ENCODE assay signal across 8 cellular contexts in the genomic region with DNA sequence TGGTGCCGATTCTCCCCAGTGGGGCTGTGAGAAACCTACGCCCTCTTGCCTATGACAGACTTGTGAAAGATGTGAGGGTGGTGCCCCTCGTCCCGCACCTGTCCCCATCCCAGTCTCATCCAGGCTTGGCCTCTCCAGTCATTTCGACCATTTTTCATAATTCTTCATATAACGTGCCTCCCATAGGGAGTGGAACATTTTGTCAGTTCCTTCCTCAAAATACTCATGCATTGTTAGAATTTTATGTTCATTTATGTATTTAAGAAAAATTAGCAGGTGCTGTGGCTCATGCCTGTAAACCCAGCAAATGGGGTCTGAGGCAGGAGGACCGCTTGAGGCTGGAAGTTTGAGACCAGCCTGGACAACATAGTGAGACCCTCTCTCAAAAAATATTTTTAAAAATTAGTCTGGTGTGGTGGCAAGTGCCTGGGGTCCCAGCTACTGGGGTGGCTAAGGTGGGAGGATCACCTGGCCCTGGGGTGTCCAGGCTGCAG. TPM values are rescaled to one million over a fixed set of nuclear protein-coding genes. Genes with fewer than 3 reads are reported as not detected.
A peak's percentile ranks its signal among the peaks of the same experiment; 100 is the strongest.
DNase-seq lines count a peak whose midpoint lies in the region; ATAC-seq and TF ChIP-seq lines count a peak whose summit lies in the region.

No MANE protein-coding gene starts in this region.

- H3K27ac Mint-ChIP-seq in dendritic cell treated with granulocyte-macrophage colony-stimulating factor and Interleukin-4, amounts not matched to agents 40 ng/mL and 50 ng/mL, for 4 days, result peak overlapping the region; percentile 95
- H3K27ac Mint-ChIP-seq in osteocyte (ENCODE audit: unreplicated experiment), result peak overlapping the region; percentile 96

- H3K36me3 Mint-ChIP-seq in dendritic cell treated with granulocyte-macrophage colony-stimulating factor and Interleukin-4, amounts not matched to agents 40 ng/mL and 50 ng/mL, for 4 days (ENCODE audit: low read depth), result peaks cover 33% of the 10 kb centered on the region
- peaks cover 9% of the 10 kb centered on the region for H3K36me3 Mint-ChIP-seq in osteocyte (ENCODE audit: unreplicated experiment)

- H3K27me3 Mint-ChIP-seq in dendritic cell treated with granulocyte-macrophage colony-stimulating factor and Interleukin-4, amounts not matched to agents 40 ng/mL and 50 ng/mL, for 4 days, result no peaks in the 10 kb centered on the region
- H3K27me3 Mint-ChIP-seq in osteocyte (ENCODE audit: unreplicated experiment), result peaks cover 20% of the 10 kb centered on the region

- peaks cover 5% of the 10 kb centered on the region for H3K9me3 ChIP-seq in KOPT-K1 (ENCODE audit: insufficient read depth, low read length, poor library complexity, severe bottlenecking)

- peaks cover 28% of the 10 kb centered on the region for H3K36me3 ChIP-seq in KOPT-K1 (ENCODE audit: insufficient read depth, low read length)

- DNase-seq in CD1c-positive myeloid dendritic cell (ENCODE audit: extremely low spot score), result peak; percentile 12
- DNase-seq in osteocyte (ENCODE audit: extremely low spot score, unreplicated experiment), result no peak
- no peak for DNase-seq in HT-29 (ENCODE audit: low spot score)
- DNase-seq in Kasumi-1 (lab: John Stamatoyannopoulos, UW), result no peak
- DNase-seq in central memory CD4-positive, alpha-beta T cell, result no peak

- peaks cover 5% of the 10 kb centered on the region for H3K4me1 Mint-ChIP-seq in dendritic cell treated with granulocyte-macrophage colony-stimulating factor and Interleukin-4, amounts not matched to agents 40 ng/mL and 50 ng/mL, for 4 days (ENCODE audit: low read depth)
- H3K4me1 Mint-ChIP-seq in osteocyte (ENCODE audit: unreplicated experiment), result peaks cover 9% of the 10 kb centered on the region

- no peak for ATAC-seq in GM19035 (IDR thresholded peaks at IDR 0.05; ENCODE audit: unreplicated experiment)

- H3K27ac ChIP-seq in KOPT-K1 (ENCODE audit: low read depth, low read length, poor library complexity, severe bottlenecking), result peak overlapping the region; percentile 9

- intact Hi-C loops in dendritic cell treated with granulocyte-macrophage colony-stimulating factor and Interleukin-4, amounts not matched to agents 40 ng/mL and 50 ng/mL, for 4 days (cut with micrococcal nuclease), result no loop called here

- TF ChIP-seq CTCF in osteocyte (IDR thresholded peaks at IDR 0.05), result no peak

- peak overlapping the region; percentile 34 for H3K4me3 Mint-ChIP-seq in dendritic cell treated with granulocyte-macrophage colony-stimulating factor and Interleukin-4, amounts not matched to agents 40 ng/mL and 50 ng/mL, for 4 days
- H3K4me3 Mint-ChIP-seq in osteocyte (ENCODE audit: unreplicated experiment), result peak overlapping the region; percentile 100

- H3K9me3 Mint-ChIP-seq in dendritic cell treated with granulocyte-macrophage colony-stimulating factor and Interleukin-4, amounts not matched to agents 40 ng/mL and 50 ng/mL, for 4 days, result no peaks in the 10 kb centered on the region
- no peaks in the 10 kb centered on the region for H3K9me3 Mint-ChIP-seq in osteocyte (ENCODE audit: unreplicated experiment)

RNA-seq across cellular contexts. Expression of a gene that starts 0.8 kb away (rescaled TPM):
- 20.4 and 21.3 TPM in 2 replicates for total RNA-seq in osteocyte
- total RNA-seq in HT-29 (2014; rRNA removed; shearing (Covaris generic)), result 53.5 and 57.5 TPM in 2 replicates

RNA-seq across cellular contexts. Expression of a gene that starts 19.7 kb away (rescaled TPM):
- total RNA-seq in osteocyte, result not detected in 2 replicates
- total RNA-seq in HT-29 (2014; rRNA removed; shearing (Covaris generic)), result 16.2 and 18.2 TPM in 2 replicates

RNA-seq across cellular contexts. Expression of a gene that starts 42.8 kb away (rescaled TPM):
- 3.7 and 4.0 TPM in 2 replicates for total RNA-seq in osteocyte
- 0.28 TPM in 1 of 2 replicates, not detected in the other for total RNA-seq in HT-29 (2014; rRNA removed; shearing (Covaris generic))

RNA-seq across cellular contexts. Expression of a gene that starts 44.6 kb away (rescaled TPM):
- 3.8 and 3.9 TPM in 2 replicates for total RNA-seq in osteocyte
- 3.1 and 3.3 TPM in 2 replicates for total RNA-seq in HT-29 (2014; rRNA removed; shearing (Covaris generic))

Comparison
In these comparisons a context has a peak if more than half of its experiments do, and no peak if none do; other contexts are left out.
1. RNA of a gene that starts 19.7 kb away (total RNA-seq): 16.2 to 18.2 TPM in HT-29; not detected in osteocyte; every median in the first group is over 10 times any median in the second.